Comparison of ENCODE assay signal across 22 cellular contexts in the genomic region with DNA sequence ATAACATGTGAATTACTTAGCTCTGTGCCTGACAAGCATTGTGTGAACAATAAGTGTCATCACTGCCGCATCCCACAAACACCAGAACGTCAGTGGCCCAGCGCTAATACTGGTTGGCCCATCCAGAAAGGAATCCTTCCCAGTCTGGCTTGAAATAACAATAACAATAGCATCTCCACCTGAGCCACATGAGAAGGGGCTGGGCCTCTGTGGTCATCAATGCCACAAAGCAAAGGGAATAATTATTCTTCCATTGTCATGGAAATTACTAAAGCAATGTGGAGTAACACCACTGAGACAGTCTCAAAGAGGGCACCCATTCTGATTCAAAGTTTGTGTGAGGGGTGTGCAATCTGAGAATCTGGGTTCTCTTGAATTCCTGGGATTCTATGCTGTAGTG.
DNase-seq lines count a peak whose midpoint lies in the region; ATAC-seq and TF ChIP-seq lines count a peak whose summit lies in the region.
"Had no signal": no experiment of that assay in that cellular context is flagged by ENCODE, and none has a peak within 500 bp of the region (broad histone marks: within the 10 kb centered on the region; RNA-seq: fewer than 3 reads in every experiment).

No MANE protein-coding gene starts in this region.

- ATAC-seq in GM23338 (peak; percentile 99), IMR-90 (ENCODE audit: low read depth) (no peak)
- ATAC-seq: CD8-positive, alpha-beta T cell had no signal

- no peaks in the 10 kb centered on the region for H3K79me1 ChIP-seq in IMR-90 (ENCODE audit: low read depth in 1 of 2, low read length in 2 of 2)
- H3K79me1 ChIP-seq in mesendoderm (ENCODE audit: low read length): no peaks in the 10 kb centered on the region

- no CpG with 5 or more reads among the region's 3 CpGs for WGBS in IMR-90 (ENCODE audit: extremely low coverage in 2 of 2, insufficient read length in 1 of 2), 2 experiments
- no CpG with 5 or more reads among the region's 3 CpGs for WGBS in mesendoderm (ENCODE audit: extremely low coverage, insufficient coverage, low lambda C conversion rate)

- no peak for TF ChIP-seq POLR2A in IMR-90 (IDR thresholded peaks at IDR 0.05; ENCODE audit: low read depth, low read length)

- no TSS peak for BruUV-seq in IMR-90 (replicated peaks; lab: Mats Ljungman, UMichigan)

- no peak overlapping the region for H3K23ac ChIP-seq in IMR-90 (ENCODE audit: low read depth, low read length)
- no peak overlapping the region for H3K23ac ChIP-seq in mesendoderm (ENCODE audit: low read length)

- no peak for TF ChIP-seq RAD21 in IMR-90 (IDR thresholded peaks at IDR 0.05; ENCODE audit: low read length)

- H3K9ac ChIP-seq in IMR-90 (ENCODE audit: low read depth, low read length): no peak overlapping the region
- no peak overlapping the region for H3K9ac ChIP-seq in mesendoderm (ENCODE audit: low read length)
- H3K9ac ChIP-seq: BLaER1 treated with 17β-estradiol and CSF1 and Interleukin-3, amounts not matched to agents 10 nM and 100 nM; SK-N-SH had no signal

- no peak overlapping the region for H4K91ac ChIP-seq in IMR-90 (ENCODE audit: insufficient read depth, low read depth, low read length)

- no peak for TF ChIP-seq CTCF in GM23338 (conservative IDR thresholded peaks at IDR 0.05; ENCODE audit: low read depth in 2 of 2)
- TF ChIP-seq CTCF in IMR-90 (conservative IDR thresholded peaks at IDR 0.05; ENCODE audit: low read depth, low read length): no peak
- no peak for TF ChIP-seq CTCF in glutamatergic neuron (IDR thresholded peaks at IDR 0.05; ENCODE audit: partially characterized antibody, unreplicated experiment)
- no peak for TF ChIP-seq CTCF in GM10266 (IDR thresholded peaks at IDR 0.05; ENCODE audit: control insufficient read depth, insufficient read depth, low read depth, missing control alignments)

- peak overlapping the region; percentile 10; the same call in 1 of the 2 replicates for H2BK120ac ChIP-seq in IMR-90 (ENCODE audit: low read depth, low read length)
- no peak overlapping the region for H2BK120ac ChIP-seq in mesendoderm (ENCODE audit: low read depth, low read length)

- peaks cover 38% of the 10 kb centered on the region for H3K4me1 Mint-ChIP-seq in GM23338
- H3K4me1 Mint-ChIP-seq in glutamatergic neuron (ENCODE audit: low read depth, unreplicated experiment): no peaks in the 10 kb centered on the region

- H2AFZ ChIP-seq in GM23338 (no peak overlapping the region), IMR-90 (replicated peaks; ENCODE audit: low read length, poor library complexity) (no peak overlapping the region)

- dilution Hi-C loops in IMR-90 (cut with HindIII; ENCODE audit: low sequenced_read_pairs, unreplicated experiment): no loop called here

- H2BK15ac ChIP-seq in IMR-90 (ENCODE audit: low read depth, low read length) (0 out of 3 replicates have a peak overlapping the region, but pooled peaks have one; percentile 44), mesendoderm (replicated peaks; ENCODE audit: low read depth) (no peak overlapping the region)

- peak overlapping the region; percentile 7; the same call in 1 of the 2 replicates for H4K5ac ChIP-seq in IMR-90 (ENCODE audit: low read depth, low read length)
- H4K5ac ChIP-seq in mesendoderm (ENCODE audit: low read length): no peak overlapping the region

- H2BK20ac ChIP-seq in IMR-90 (ENCODE audit: low read depth, low read length): peak overlapping the region; percentile 14; the same call in 1 of the 2 replicates

- H4K8ac ChIP-seq in IMR-90 (ENCODE audit: low read depth in 2 of 2, low read length in 2 of 2) (no peak overlapping the region), mesendoderm (ENCODE audit: low read depth, low read length) (no peak overlapping the region)

- DNase-seq in GM23338 (ENCODE audit: low spot score): peak; percentile 93
- DNase-seq in IMR-90: no peak
- peak; percentile 72 for DNase-seq in iPS DF 4.7 (ENCODE audit: extremely low read depth, low spot score)
- peak; percentile 25 for DNase-seq in mesendoderm
- DNase-seq in glutamatergic neuron: no peak
- DNase-seq in GM10266 (ENCODE audit: extremely low spot score): no peak
- no peak for DNase-seq in activated effector memory CD4-positive, alpha-beta T cell treated with anti-CD3 and anti-CD28 coated beads, Interleukin-2, amount 50 U/mL, for 16 hours
- DNase-seq: 8988T; Calu3; CD8-positive, alpha-beta T cell; DMS153; GDM1; KG1; NCI-H1092 treated with DMSO at 0.1 percent for 48 hours; NCI-H2029 treated with DMSO at 0.1 percent for 48 hours; NCI-H226; NCI-H510A treated with DMSO at 0.1 percent for 48 hours; NCI-H748 treated with DMSO at 0.1 percent for 48 hours; SIG-M5; SK-N-SH had no signal

- H3K4ac ChIP-seq in IMR-90 (ENCODE audit: low read depth, low read length): 0 out of 2 replicates have a peak overlapping the region, but pooled peaks have one; percentile 11
- no peak overlapping the region for H3K4ac ChIP-seq in mesendoderm (ENCODE audit: low read depth, low read length)

- H3K9me3 ChIP-seq in IMR-90 (ENCODE audit: control insufficient read depth, insufficient read depth, low read length): no peaks in the 10 kb centered on the region
- H3K9me3 ChIP-seq: SK-N-SH had no signal

- H4K20me1 ChIP-seq in GM23338 (replicated peaks; ENCODE audit: insufficient read depth) (no peaks in the 10 kb centered on the region), IMR-90 (ENCODE audit: insufficient read depth, low read length) (no peaks in the 10 kb centered on the region)
- H4K20me1 ChIP-seq: BLaER1 treated with 17β-estradiol and CSF1 and Interleukin-3, amounts not matched to agents 10 nM and 100 nM had no signal

- no peak overlapping the region for H3K4me3 ChIP-seq in GM23338
- H3K4me3 ChIP-seq in IMR-90 (ENCODE audit: insufficient read depth, low read depth, low read length): no peak overlapping the region
- no peak overlapping the region for H3K4me3 ChIP-seq in mesendoderm (ENCODE audit: low read length)
- H3K4me3 ChIP-seq: BLaER1 treated with 17β-estradiol and CSF1 and Interleukin-3, amounts not matched to agents 10 nM and 100 nM had no signal

- H2AK9ac ChIP-seq in IMR-90 (replicated peaks; ENCODE audit: low read depth, low read length, poor library complexity): no peak overlapping the region

- CTCF ChIA-PET in IMR-90 (lab: Yijun Ruan, JAX): no interaction called here

- H3K36me3 ChIP-seq in GM23338 (ENCODE audit: insufficient read depth) (0 out of 2 replicates have a peak, but pooled peaks cover 6% of the 10 kb centered on the region), IMR-90 (ENCODE audit: control insufficient read depth, insufficient read depth, low read length) (no peaks in the 10 kb centered on the region), mesendoderm (ENCODE audit: control insufficient read depth, insufficient read depth, low read length) (no peaks in the 10 kb centered on the region)
- H3K36me3 ChIP-seq: BLaER1 treated with 17β-estradiol and CSF1 and Interleukin-3, amounts not matched to agents 10 nM and 100 nM had no signal

- POLR2A ChIA-PET in IMR-90 (lab: Charles Lee; ENCODE audit: unreplicated experiment): no interaction called here

- H3K4me1 ChIP-seq in GM23338 (ENCODE audit: insufficient read depth) (peaks cover 7% of the 10 kb centered on the region), IMR-90 (ENCODE audit: control insufficient read depth, insufficient read depth, low read length) (no peaks in the 10 kb centered on the region), mesendoderm (ENCODE audit: control insufficient read depth, low read depth, low read length) (no peaks in the 10 kb centered on the region)

- H2AK5ac ChIP-seq in IMR-90 (ENCODE audit: low read depth, low read length) (no peak overlapping the region), mesendoderm (ENCODE audit: low read length) (no peak overlapping the region)

- peak overlapping the region; percentile 98 for H3K27ac Mint-ChIP-seq in GM23338
- H3K27ac Mint-ChIP-seq in glutamatergic neuron (ENCODE audit: unreplicated experiment): no peak overlapping the region
- H3K27ac Mint-ChIP-seq: CD8-positive, alpha-beta T cell had no signal

- peak overlapping the region; percentile 83 for H3K27ac ChIP-seq in GM23338 (ENCODE audit: low read depth)
- H3K27ac ChIP-seq in IMR-90 (ENCODE audit: insufficient read depth, low read length): no peak overlapping the region
- no peak overlapping the region for H3K27ac ChIP-seq in mesendoderm (ENCODE audit: low read depth, low read length)
- H3K27ac ChIP-seq: BLaER1 treated with 17β-estradiol and CSF1 and Interleukin-3, amounts not matched to agents 10 nM and 100 nM; RWPE1 had no signal

- H3K18ac ChIP-seq in IMR-90 (ENCODE audit: low read depth, low read length) (peak overlapping the region; percentile 64; the same call in 1 of the 2 replicates), mesendoderm (ENCODE audit: low read length) (no peak overlapping the region)

- peaks cover 3% of the 10 kb centered on the region; the same call in 1 of the 2 replicates for H3K9me1 ChIP-seq in IMR-90 (ENCODE audit: insufficient read depth, low read length)

- peaks cover 2% of the 10 kb centered on the region for H3K27me3 Mint-ChIP-seq in GM23338 (ENCODE audit: insufficient read depth, low read depth, poor library complexity)
- H3K27me3 Mint-ChIP-seq in glutamatergic neuron (ENCODE audit: unreplicated experiment): no peaks in the 10 kb centered on the region

- no peak overlapping the region; the same call in 1 of the 2 replicates for H3K4me2 ChIP-seq in GM23338
- H3K4me2 ChIP-seq in IMR-90 (ENCODE audit: low read depth, low read length): no peak overlapping the region
- no peak overlapping the region for H3K4me2 ChIP-seq in mesendoderm (ENCODE audit: low read length)
- H3K4me2 ChIP-seq: SK-N-SH had no signal

- H3K9me2 ChIP-seq in GM23338 (ENCODE audit: insufficient read depth): no peaks in the 10 kb centered on the region
- H3K9me2 ChIP-seq: SK-N-SH had no signal

- H3K4me3 Mint-ChIP-seq in GM23338 (0 out of 3 replicates have a peak overlapping the region, but pooled peaks have one; percentile 16), glutamatergic neuron (ENCODE audit: unreplicated experiment) (no peak overlapping the region)
- H3K4me3 Mint-ChIP-seq: CD8-positive, alpha-beta T cell had no signal

- H2BK5ac ChIP-seq in IMR-90 (ENCODE audit: low read depth, low read length, poor library complexity, severe bottlenecking): no peak overlapping the region
- H2BK5ac ChIP-seq in mesendoderm (ENCODE audit: low read length): no peak overlapping the region

- H3K9me3 Mint-ChIP-seq in GM23338 (peaks cover 22% of the 10 kb centered on the region), glutamatergic neuron (ENCODE audit: unreplicated experiment) (no peaks in the 10 kb centered on the region)
- H3K9me3 Mint-ChIP-seq: CD8-positive, alpha-beta T cell had no signal

- no peaks in the 10 kb centered on the region for H3F3A ChIP-seq in GM23338 (replicated peaks; ENCODE audit: low read depth)

- H3K36me3 Mint-ChIP-seq in GM23338 (ENCODE audit: low read depth): peaks cover 24% of the 10 kb centered on the region
- H3K36me3 Mint-ChIP-seq in glutamatergic neuron (ENCODE audit: unreplicated experiment): no peaks in the 10 kb centered on the region
- H3K36me3 Mint-ChIP-seq: CD8-positive, alpha-beta T cell had no signal

- H3K79me2 ChIP-seq in GM23338 (replicated peaks; ENCODE audit: insufficient read depth) (no peaks in the 10 kb centered on the region), mesendoderm (ENCODE audit: control insufficient read depth, insufficient read depth, low read length) (no peaks in the 10 kb centered on the region)

- H3K14ac ChIP-seq in IMR-90 (replicated peaks; ENCODE audit: low read depth, low read length): no peak overlapping the region

- intact Hi-C loops in IMR-90 (cut with micrococcal nuclease): no loop called here

- H3K56ac ChIP-seq in IMR-90 (ENCODE audit: extremely low read depth, insufficient read depth, low read length): no peak overlapping the region
- no peak overlapping the region for H3K56ac ChIP-seq in mesendoderm (ENCODE audit: low read length)

- H3K27me3 ChIP-seq in GM23338 (ENCODE audit: insufficient read depth) (no peaks in the 10 kb centered on the region), IMR-90 (ENCODE audit: control insufficient read depth, insufficient read depth, low read length) (no peaks in the 10 kb centered on the region), mesendoderm (ENCODE audit: insufficient read depth, low read length, poor library complexity) (no peaks in the 10 kb centered on the region)
- H3K27me3 ChIP-seq: BLaER1 treated with 17β-estradiol and CSF1 and Interleukin-3, amounts not matched to agents 10 nM and 100 nM had no signal

- in situ Hi-C loops in IMR-90 (cut with MboI; ENCODE audit: low sequenced_read_pairs): no loop called here

Comparison
In these comparisons a context has a peak if more than half of its experiments do, and no peak if none do; other contexts are left out.
1. DNase-seq: peak in GM23338 (single experiment), iPS DF 4.7 (single experiment) and mesendoderm (single experiment); none in IMR-90 (single experiment), glutamatergic neuron (single experiment), GM10266 (single experiment) and activated effector memory CD4-positive, alpha-beta T cell treated with anti-CD3 and anti-CD28 coated beads, Interleukin-2, amount 50 U/mL, for 16 hours (single experiment).